ENCODE assay signal across 12 cellular contexts in the genomic region with DNA sequence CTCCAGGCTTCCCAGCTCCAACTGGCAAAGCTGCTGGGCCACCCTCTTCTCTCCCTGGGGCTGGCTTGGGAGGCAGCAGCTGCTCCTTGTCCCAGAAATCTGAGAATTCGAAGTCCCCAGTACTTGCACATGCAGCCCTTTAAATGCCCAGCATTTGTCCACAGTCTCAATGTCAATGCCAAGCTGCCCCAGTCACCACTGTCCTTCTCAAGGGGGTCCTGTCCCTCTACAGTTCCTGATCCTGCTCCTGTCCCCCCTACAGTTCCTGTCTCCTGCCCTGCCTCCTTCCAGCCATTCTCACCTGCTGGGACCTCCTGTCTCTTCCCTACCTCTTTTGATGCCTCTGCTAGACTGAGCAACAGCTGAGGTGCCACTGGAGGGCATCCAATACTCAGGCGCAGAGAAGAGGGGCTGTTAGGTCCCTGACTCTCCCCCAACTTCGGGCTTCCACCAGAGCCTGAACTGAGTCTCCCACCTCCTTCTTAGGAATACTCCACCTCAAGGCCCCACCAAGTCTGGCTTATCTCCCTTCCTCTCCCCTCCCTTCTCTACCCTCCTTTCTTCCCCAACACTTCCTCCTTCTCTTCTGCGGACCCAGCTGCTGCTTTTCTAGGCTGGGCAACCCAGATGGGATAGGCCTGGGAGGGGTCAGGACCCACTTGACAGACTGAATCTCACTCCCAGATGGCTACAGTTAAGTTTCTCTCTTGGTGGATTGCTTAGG. TPM values are rescaled to one million over a fixed set of nuclear protein-coding genes. Genes with fewer than 3 reads are reported as not detected.
DNase-seq lines count a peak whose midpoint lies in the region; ATAC-seq lines count a peak whose summit lies in the region.
"Had no signal": no experiment of that assay in that cellular context is flagged by ENCODE, and none has a peak within 500 bp of the region (broad histone marks: within the 10 kb centered on the region; RNA-seq: fewer than 3 reads in every experiment).

No MANE protein-coding gene starts in this region.

- ATAC-seq in memory B cell (ENCODE audit: low read depth) (no peak), esophagus mucosa (no peak)
- no peak for ATAC-seq in stimulated activated naive CD8-positive, alpha-beta T cell treated with anti-CD3 and anti-CD28 coated beads, Interleukin-15, amount 100 ng/mL, for 72 hours
- ATAC-seq: A549; activated naive CD4-positive, alpha-beta T cell treated with anti-CD3 and anti-CD28 coated beads, Interleukin-2, amount 50 U/mL, for 72 hours had no signal

- H3K4me3 ChIP-seq in SJSA1, result peak overlapping the region; percentile 41
- H3K4me3 ChIP-seq: A549 had no signal

- no peaks in the 10 kb centered on the region for H3K9me3 Mint-ChIP-seq in activated CD4-positive, alpha-beta T cell treated with anti-CD3 and anti-CD28 coated beads, Interleukin-2, amount 10 ng/mL, durations not matched to agents 7 days and 5 days
- no peaks in the 10 kb centered on the region for H3K9me3 Mint-ChIP-seq in memory B cell
- no peaks in the 10 kb centered on the region for H3K9me3 Mint-ChIP-seq in stimulated activated naive CD8-positive, alpha-beta T cell treated with anti-CD3 and anti-CD28 coated beads, Interleukin-15, amount 100 ng/mL, for 72 hours
- H3K9me3 Mint-ChIP-seq: activated naive CD4-positive, alpha-beta T cell treated with anti-CD3 and anti-CD28 coated beads, Interleukin-2, amount 50 U/mL, for 72 hours had no signal

- peaks cover 3% of the 10 kb centered on the region for H3K36me3 ChIP-seq in SJSA1

- no peaks in the 10 kb centered on the region for H3K9me3 ChIP-seq in SJSA1 (replicated peaks)
- H3K9me3 ChIP-seq: A549 had no signal

- H3K27me3 Mint-ChIP-seq in activated CD4-positive, alpha-beta T cell treated with anti-CD3 and anti-CD28 coated beads, Interleukin-2, amount 10 ng/mL, durations not matched to agents 7 days and 5 days, result peaks cover 90% of the 10 kb centered on the region
- H3K27me3 Mint-ChIP-seq in memory B cell, result peaks cover 42% of the 10 kb centered on the region
- H3K27me3 Mint-ChIP-seq in stimulated activated naive CD8-positive, alpha-beta T cell treated with anti-CD3 and anti-CD28 coated beads, Interleukin-15, amount 100 ng/mL, for 72 hours, result peaks cover 98% of the 10 kb centered on the region

- CTCF ChIA-PET in activated CD4-positive, alpha-beta T cell treated with anti-CD3 and anti-CD28 coated beads, Interleukin-2, amount 10 ng/mL, durations not matched to agents 7 days and 5 days (lab: Charles Lee), result interaction anchor here (0.7 to 1.6 kb wide), 6 partner anchors 10 to 33 kb away, joined by 3 to 7 read pairs (median 4); partner anchors contain the start of genes HOXA7 and HOXA9

- H3K4me1 ChIP-seq in SJSA1 (replicated peaks), result peaks cover 65% of the 10 kb centered on the region

- H3K4me3 Mint-ChIP-seq in activated CD4-positive, alpha-beta T cell treated with anti-CD3 and anti-CD28 coated beads, Interleukin-2, amount 10 ng/mL, durations not matched to agents 7 days and 5 days, result no peak overlapping the region
- peak overlapping the region; percentile 24 for H3K4me3 Mint-ChIP-seq in memory B cell
- H3K4me3 Mint-ChIP-seq in stimulated activated naive CD8-positive, alpha-beta T cell treated with anti-CD3 and anti-CD28 coated beads, Interleukin-15, amount 100 ng/mL, for 72 hours, result peak overlapping the region; percentile 13 to 89

- H3K36me3 Mint-ChIP-seq in activated CD4-positive, alpha-beta T cell treated with anti-CD3 and anti-CD28 coated beads, Interleukin-2, amount 10 ng/mL, durations not matched to agents 7 days and 5 days (ENCODE audit: low read depth), result peaks cover 11% of the 10 kb centered on the region
- H3K36me3 Mint-ChIP-seq in memory B cell, result peaks cover 3% of the 10 kb centered on the region

- no peaks in the 10 kb centered on the region for H3K27me3 ChIP-seq in SJSA1 (replicated peaks)

- POLR2A ChIA-PET in activated CD4-positive, alpha-beta T cell treated with anti-CD3 and anti-CD28 coated beads, Interleukin-2, amount 10 ng/mL, durations not matched to agents 7 days and 5 days (lab: Charles Lee), result no interaction called here

- peaks cover 42% of the 10 kb centered on the region for H3K4me1 Mint-ChIP-seq in activated CD4-positive, alpha-beta T cell treated with anti-CD3 and anti-CD28 coated beads, Interleukin-2, amount 10 ng/mL, durations not matched to agents 7 days and 5 days
- peaks cover 15% of the 10 kb centered on the region for H3K4me1 Mint-ChIP-seq in memory B cell
- H3K4me1 Mint-ChIP-seq in stimulated activated naive CD8-positive, alpha-beta T cell treated with anti-CD3 and anti-CD28 coated beads, Interleukin-15, amount 100 ng/mL, for 72 hours, result peaks cover 67% of the 10 kb centered on the region

- peak overlapping the region; percentile 19 for H3K27ac Mint-ChIP-seq in activated CD4-positive, alpha-beta T cell treated with anti-CD3 and anti-CD28 coated beads, Interleukin-2, amount 10 ng/mL, durations not matched to agents 7 days and 5 days
- peak overlapping the region; percentile 46 for H3K27ac Mint-ChIP-seq in memory B cell
- no peak overlapping the region for H3K27ac Mint-ChIP-seq in stimulated activated naive CD8-positive, alpha-beta T cell treated with anti-CD3 and anti-CD28 coated beads, Interleukin-15, amount 100 ng/mL, for 72 hours
- H3K27ac Mint-ChIP-seq: activated naive CD4-positive, alpha-beta T cell treated with anti-CD3 and anti-CD28 coated beads, Interleukin-2, amount 50 U/mL, for 72 hours had no signal

- DNase-seq in activated CD4-positive, alpha-beta T cell treated with anti-CD3 and anti-CD28 coated beads, Interleukin-2, amount 10 ng/mL, durations not matched to agents 7 days and 5 days, result no peak
- DNase-seq in activated CD4-positive, alpha-beta T cell treated with anti-CD3 and anti-CD28 coated beads for 1 hour, result no peak
- no peak for DNase-seq in SJSA1 (ENCODE audit: low read depth in 1 of 2, low spot score in 2 of 2)
- no peak for DNase-seq in memory B cell (ENCODE audit: low spot score in 2 of 2)
- no peak for DNase-seq in stimulated activated naive CD8-positive, alpha-beta T cell treated with anti-CD3 and anti-CD28 coated beads, Interleukin-15, amount 100 ng/mL, for 72 hours
- no peak for DNase-seq in iPS-NIHi7 (ENCODE audit: extremely low spot score)
- no peak for DNase-seq in NAMALWA (ENCODE audit: low spot score)
- DNase-seq: NCI-H2081 had no signal

- H3K27ac ChIP-seq in SJSA1, result peak overlapping the region; percentile 85; the same call in 1 of the 2 replicates
- H3K27ac ChIP-seq: A549 had no signal

RNA-seq across cellular contexts. Expression of gene HOXA11, which starts 4.7 kb away (rescaled TPM):
- total RNA-seq in activated CD4-positive, alpha-beta T cell treated with anti-CD3 and anti-CD28 coated beads, Interleukin-2, amount 10 ng/mL, durations not matched to agents 7 days and 5 days, result not detected
- 4.4 and 5.9 TPM in 2 replicates for total RNA-seq in SJSA1 (2014; rRNA removed; shearing (Covaris generic))
- total RNA-seq in esophagus mucosa, result not detected
- total RNA-seq: activated naive CD4-positive, alpha-beta T cell treated with anti-CD3 and anti-CD28 coated beads, Interleukin-2, amount 50 U/mL, for 72 hours; pulmonary artery endothelial cell had no signal

RNA-seq across cellular contexts. Expression of gene HOXA13, which starts 10.2 kb away (rescaled TPM):
- total RNA-seq in activated CD4-positive, alpha-beta T cell treated with anti-CD3 and anti-CD28 coated beads, Interleukin-2, amount 10 ng/mL, durations not matched to agents 7 days and 5 days, result not detected
- 1.7 and 2.5 TPM in 2 replicates for total RNA-seq in SJSA1 (2014; rRNA removed; shearing (Covaris generic))
- total RNA-seq in esophagus mucosa, result not detected
- total RNA-seq: activated naive CD4-positive, alpha-beta T cell treated with anti-CD3 and anti-CD28 coated beads, Interleukin-2, amount 50 U/mL, for 72 hours; pulmonary artery endothelial cell had no signal

RNA-seq across cellular contexts. Expression of gene HOXA10, which starts 15.6 kb away (rescaled TPM):
- not detected for total RNA-seq in activated CD4-positive, alpha-beta T cell treated with anti-CD3 and anti-CD28 coated beads, Interleukin-2, amount 10 ng/mL, durations not matched to agents 7 days and 5 days
- total RNA-seq in SJSA1 (2014; rRNA removed; shearing (Covaris generic)), result 8.6 and 15.5 TPM in 2 replicates
- 1.1 TPM for total RNA-seq in esophagus mucosa
- total RNA-seq: activated naive CD4-positive, alpha-beta T cell treated with anti-CD3 and anti-CD28 coated beads, Interleukin-2, amount 50 U/mL, for 72 hours had no signal

RNA-seq across cellular contexts. Expression of gene HOXA9, which starts 24.4 kb away (rescaled TPM):
- total RNA-seq in activated CD4-positive, alpha-beta T cell treated with anti-CD3 and anti-CD28 coated beads, Interleukin-2, amount 10 ng/mL, durations not matched to agents 7 days and 5 days, result not detected
- 7.0 and 16.3 TPM in 2 replicates for total RNA-seq in SJSA1 (2014; rRNA removed; shearing (Covaris generic))
- 1.7 TPM for total RNA-seq in esophagus mucosa
- total RNA-seq: activated naive CD4-positive, alpha-beta T cell treated with anti-CD3 and anti-CD28 coated beads, Interleukin-2, amount 50 U/mL, for 72 hours had no signal

RNA-seq across cellular contexts. Expression of gene HOXA7, which starts 33.2 kb away (rescaled TPM):
- total RNA-seq in activated CD4-positive, alpha-beta T cell treated with anti-CD3 and anti-CD28 coated beads, Interleukin-2, amount 10 ng/mL, durations not matched to agents 7 days and 5 days, result not detected
- total RNA-seq in SJSA1 (2014; rRNA removed; shearing (Covaris generic)), result 0.09 and 2.9 TPM in 2 replicates
- total RNA-seq in esophagus mucosa, result 5.2 TPM
- total RNA-seq: activated naive CD4-positive, alpha-beta T cell treated with anti-CD3 and anti-CD28 coated beads, Interleukin-2, amount 50 U/mL, for 72 hours had no signal

Comparison
In these comparisons a context has a peak if more than half of its experiments do, and no peak if none do; other contexts are left out.
1. H3K27ac Mint-ChIP-seq: peak in activated CD4-positive, alpha-beta T cell treated with anti-CD3 and anti-CD28 coated beads, Interleukin-2, amount 10 ng/mL, durations not matched to agents 7 days and 5 days (single experiment) and memory B cell (single experiment); none in stimulated activated naive CD8-positive, alpha-beta T cell treated with anti-CD3 and anti-CD28 coated beads, Interleukin-15, amount 100 ng/mL, for 72 hours (0 of 2).